In genomic region chr2:98771264-98771663, GRCh38 we compare ENCODE assay signal across 13 cellular contexts. TPM values are rescaled to one million over a fixed set of nuclear protein-coding genes. Genes with fewer than 3 reads are reported as not detected.
DNase-seq lines count a peak whose midpoint lies in the region; ATAC-seq and TF ChIP-seq lines count a peak whose summit lies in the region.
"Had no signal": no experiment of that assay in that cellular context is flagged by ENCODE, and none has a peak within 500 bp of the region (broad histone marks: within the 10 kb centered on the region; RNA-seq: fewer than 3 reads in every experiment).

No MANE protein-coding gene starts in this region.

- no peak for TF ChIP-seq CTCF in DND-41 (IDR thresholded peaks at IDR 0.05; ENCODE audit: borderline replicate concordance, extremely low read depth, low read length, poor library complexity, severe bottlenecking)
- TF ChIP-seq CTCF in Loucy (conservative IDR thresholded peaks at IDR 0.05; ENCODE audit: low read length), result no peak
- TF ChIP-seq CTCF in neutrophil (IDR thresholded peaks at IDR 0.05), result no peak

- peak overlapping the region; percentile 92 for H3K27ac ChIP-seq in DND-41 (ENCODE audit: low read length)
- peak overlapping the region; percentile 77 for H3K27ac ChIP-seq in neutrophil

- H3K36me3 ChIP-seq in DND-41 (ENCODE audit: insufficient read depth, low read length), result peaks cover 10% of the 10 kb centered on the region
- H3K36me3 ChIP-seq in Loucy (ENCODE audit: insufficient read depth, low read length), result no peaks in the 10 kb centered on the region
- H3K36me3 ChIP-seq in neutrophil, result no peaks in the 10 kb centered on the region

- ATAC-seq in DND-41 (ENCODE audit: insufficient read depth, low read depth), result no peak
- ATAC-seq in activated naive CD8-positive, alpha-beta T cell treated with anti-CD3 and anti-CD28 coated beads, Interleukin-2, amount 10 ng/mL, durations not matched to agents 7 days and 5 days (ENCODE audit: low read depth), result no peak
- ATAC-seq in GM21447 (IDR thresholded peaks at IDR 0.05; ENCODE audit: unreplicated experiment), result no peak
- ATAC-seq: PC-3 had no signal

- H3K79me2 ChIP-seq in DND-41 (ENCODE audit: insufficient read depth, low read length) (peaks cover 16% of the 10 kb centered on the region; the same call in 1 of the 2 replicates), Loucy (ENCODE audit: insufficient read depth, low read length) (no peaks in the 10 kb centered on the region)

- no peaks in the 10 kb centered on the region for H3K9me2 ChIP-seq in Loucy (replicated peaks; ENCODE audit: low read depth, low read length)

- H3K4me1 ChIP-seq in DND-41 (ENCODE audit: insufficient read depth, low read length) (peaks cover 75% of the 10 kb centered on the region), Loucy (ENCODE audit: insufficient read depth, low read length, poor library complexity, severe bottlenecking) (peaks cover 55% of the 10 kb centered on the region), neutrophil (ENCODE audit: control insufficient read depth in 1 of 2, insufficient read depth in 1 of 2, low read depth in 1 of 2, low read length in 1 of 2) (peaks cover 29 to 39% of the 10 kb centered on the region in 2 experiments)

- POLR2A ChIA-PET in activated naive CD8-positive, alpha-beta T cell treated with anti-CD3 and anti-CD28 coated beads, Interleukin-2, amount 10 ng/mL, durations not matched to agents 7 days and 5 days (lab: Charles Lee), result interaction anchor here (0.6 to 7.2 kb wide), 27 partner anchors 9 to 324 kb away, joined by 3 to 225 read pairs (median 5); partner anchors contain the start of gene MGAT4A

- H3K27me3 ChIP-seq in DND-41 (ENCODE audit: insufficient read depth, low read length, poor library complexity) (no peaks in the 10 kb centered on the region), Loucy (ENCODE audit: insufficient read depth, low read length, poor library complexity, severe bottlenecking) (no peaks in the 10 kb centered on the region), neutrophil (no peaks in the 10 kb centered on the region)

- H3K27me3 Mint-ChIP-seq in activated naive CD8-positive, alpha-beta T cell treated with anti-CD3 and anti-CD28 coated beads, Interleukin-2, amount 10 ng/mL, durations not matched to agents 7 days and 5 days, result no peaks in the 10 kb centered on the region

- peaks cover 62% of the 10 kb centered on the region for H3K4me1 Mint-ChIP-seq in activated naive CD8-positive, alpha-beta T cell treated with anti-CD3 and anti-CD28 coated beads, Interleukin-2, amount 10 ng/mL, durations not matched to agents 7 days and 5 days

- no peaks in the 10 kb centered on the region for H4K20me1 ChIP-seq in DND-41 (ENCODE audit: insufficient read depth, low read length)
- no peaks in the 10 kb centered on the region for H4K20me1 ChIP-seq in Loucy (ENCODE audit: insufficient read depth, low read length, poor library complexity, severe bottlenecking)

- peak overlapping the region; percentile 100 for H3K27ac Mint-ChIP-seq in activated naive CD8-positive, alpha-beta T cell treated with anti-CD3 and anti-CD28 coated beads, Interleukin-2, amount 10 ng/mL, durations not matched to agents 7 days and 5 days

- H3K9me3 Mint-ChIP-seq in activated naive CD8-positive, alpha-beta T cell treated with anti-CD3 and anti-CD28 coated beads, Interleukin-2, amount 10 ng/mL, durations not matched to agents 7 days and 5 days, result no peaks in the 10 kb centered on the region

- H3K4me2 ChIP-seq in DND-41 (ENCODE audit: insufficient read depth, low read length) (peak overlapping the region; percentile 68), Loucy (ENCODE audit: low read depth, low read length, poor library complexity, severe bottlenecking) (peak overlapping the region; percentile 66)

- peak; percentile 39 for DNase-seq in DND-41
- no peak for DNase-seq in activated naive CD8-positive, alpha-beta T cell treated with anti-CD3 and anti-CD28 coated beads, Interleukin-2, amount 10 ng/mL, durations not matched to agents 7 days and 5 days
- no peak for DNase-seq in NCI-H1694 (lab: John Stamatoyannopoulos, UW)
- DNase-seq in C1 segment of cervical spinal cord (lab: John Stamatoyannopoulos, UW), result no peak
- DNase-seq in NCI-H2107 treated with DMSO at 0.1 percent for 48 hours (lab: John Stamatoyannopoulos, UW; ENCODE audit: unreplicated experiment), result no peak
- DNase-seq: COR-L47, kidney, NCI-H2171, PC-3 had no signal

- H3K4me3 ChIP-seq in DND-41 (ENCODE audit: low read depth in 1 of 2, low read length in 2 of 2), result peak overlapping the region; percentile 27 to 59
- peak overlapping the region; percentile 53 for H3K4me3 ChIP-seq in Loucy (ENCODE audit: low read length, poor library complexity, severe bottlenecking)
- peak overlapping the region in 1 of 2 experiments; percentile 41 for H3K4me3 ChIP-seq in neutrophil (ENCODE audit: low read depth in 1 of 2, low read length in 1 of 2)

- H3F3A ChIP-seq in Loucy (ENCODE audit: low read depth), result 0 out of 2 replicates have a peak, but pooled peaks cover 6% of the 10 kb centered on the region

- H3K4me3 Mint-ChIP-seq in activated naive CD8-positive, alpha-beta T cell treated with anti-CD3 and anti-CD28 coated beads, Interleukin-2, amount 10 ng/mL, durations not matched to agents 7 days and 5 days, result peak overlapping the region; percentile 98

- H2AFZ ChIP-seq in DND-41 (ENCODE audit: low read depth, low read length) (peak overlapping the region; percentile 71), Loucy (ENCODE audit: low read length) (peak overlapping the region; percentile 95)

- H3K9me3 ChIP-seq in DND-41 (ENCODE audit: insufficient read depth, low read length, severe bottlenecking) (no peaks in the 10 kb centered on the region), Loucy (ENCODE audit: insufficient read depth, low read depth, low read length) (no peaks in the 10 kb centered on the region), neutrophil (no peaks in the 10 kb centered on the region)

- H3K9ac ChIP-seq in DND-41 (ENCODE audit: low read depth, low read length) (peak overlapping the region; percentile 66), Loucy (ENCODE audit: low read depth, low read length, poor library complexity, severe bottlenecking) (peak overlapping the region; percentile 61)

- peaks cover 10% of the 10 kb centered on the region for H3K36me3 Mint-ChIP-seq in activated naive CD8-positive, alpha-beta T cell treated with anti-CD3 and anti-CD28 coated beads, Interleukin-2, amount 10 ng/mL, durations not matched to agents 7 days and 5 days

RNA-seq across cellular contexts. Expression of gene MGAT4A, which starts 40.3 kb away (rescaled TPM):
- total RNA-seq in activated naive CD8-positive, alpha-beta T cell treated with anti-CD3 and anti-CD28 coated beads, Interleukin-2, amount 10 ng/mL, durations not matched to agents 7 days and 5 days, result 100 to 1,000 TPM; 124 to 152 TPM
- total RNA-seq: M059J had no signal
